In genomic region chr11:79062814-79063762, GRCh38 we compare ENCODE assay signal across 8 cellular contexts.
A peak's percentile ranks its signal among the peaks of the same experiment; 100 is the strongest.
DNase-seq lines count a peak whose midpoint lies in the region; ATAC-seq and TF ChIP-seq lines count a peak whose summit lies in the region.

No MANE protein-coding gene starts in this region.

- no peaks in the 10 kb centered on the region for H3K79me1 ChIP-seq in IMR-90 (ENCODE audit: low read depth in 1 of 2, low read length in 2 of 2)

- H3K36me3 Mint-ChIP-seq in Caco-2 (ENCODE audit: insufficient read depth, unreplicated experiment) = no peaks in the 10 kb centered on the region

- DNase-seq in Caco-2 = peak; percentile 60 to 63
- peak; percentile 41 for DNase-seq in IMR-90
- DNase-seq in astrocyte of the spinal cord (ENCODE audit: low read depth, low spot score) = no peak
- DNase-seq in right lobe of liver = no peak
- DNase-seq in DMS153 treated with DMSO at 0.1 percent for 48 hours (lab: John Stamatoyannopoulos, UW; ENCODE audit: unreplicated experiment) = no peak
- no peak for DNase-seq in activated CD4-positive, alpha-beta T cell treated with anti-CD3 and anti-CD28 coated beads, Interleukin-2, amount 50 U/mL, for 1 hour
- no peak for DNase-seq in GM19240 (ENCODE audit: insufficient read length, low spot score)
- no peak for DNase-seq in LoVo (ENCODE audit: low spot score)

- no peak overlapping the region for H3K56ac ChIP-seq in IMR-90 (ENCODE audit: extremely low read depth, insufficient read depth, low read length)

- H2BK15ac ChIP-seq in IMR-90 (ENCODE audit: low read depth, low read length) = no peak overlapping the region

- H2BK20ac ChIP-seq in IMR-90 (ENCODE audit: low read depth, low read length) = no peak overlapping the region

- no peaks in the 10 kb centered on the region for H3K4me1 Mint-ChIP-seq in Caco-2 (ENCODE audit: low read depth, unreplicated experiment)

- H3K27ac ChIP-seq in IMR-90 (ENCODE audit: insufficient read depth, low read length) (no peak overlapping the region), right lobe of liver (no peak overlapping the region)

- H3K27me3 Mint-ChIP-seq in Caco-2 (ENCODE audit: insufficient read depth, unreplicated experiment) = no peaks in the 10 kb centered on the region

- CTCF ChIA-PET in Caco-2 (lab: Charles Lee) (interaction anchor here (0.5 to 1.4 kb wide), 8 partner anchors 25 to 671 kb away, joined by 3 to 23 read pairs (median 4); no protein-coding TSS in a partner anchor), IMR-90 (lab: Yijun Ruan, JAX) (interaction anchor here (0.5 to 1.6 kb wide), 4 partner anchors 8 to 93 kb away, joined by 3 to 4 read pairs (median 3); no protein-coding TSS in a partner anchor)

- H4K20me1 ChIP-seq in IMR-90 (ENCODE audit: insufficient read depth, low read length) = no peaks in the 10 kb centered on the region

- no peak overlapping the region for H3K4ac ChIP-seq in IMR-90 (ENCODE audit: low read depth, low read length)

- 0 out of 2 replicates have a peak, but pooled peaks cover 5% of the 10 kb centered on the region for H3K9me1 ChIP-seq in IMR-90 (ENCODE audit: insufficient read depth, low read length)

- H3K14ac ChIP-seq in IMR-90 (replicated peaks; ENCODE audit: low read depth, low read length) = no peak overlapping the region

- no peak overlapping the region for H2BK120ac ChIP-seq in IMR-90 (ENCODE audit: low read depth, low read length)

- dilution Hi-C loops in IMR-90 (cut with HindIII; ENCODE audit: low sequenced_read_pairs, unreplicated experiment) = no loop called here

- no peaks in the 10 kb centered on the region for H3K27me3 ChIP-seq in Caco-2 (replicated peaks; ENCODE audit: control insufficient read depth, insufficient read depth, low read length)
- no peaks in the 10 kb centered on the region for H3K27me3 ChIP-seq in IMR-90 (ENCODE audit: control insufficient read depth, insufficient read depth, low read length)
- no peaks in the 10 kb centered on the region for H3K27me3 ChIP-seq in right lobe of liver

- H4K91ac ChIP-seq in IMR-90 (ENCODE audit: insufficient read depth, low read depth, low read length) = no peak overlapping the region

- peak; percentile 60 for ATAC-seq in IMR-90 (ENCODE audit: low read depth)
- peak; percentile 36 to 83 (median 58) for ATAC-seq in right lobe of liver

- peak overlapping the region; percentile 48 for H2AFZ ChIP-seq in IMR-90 (replicated peaks; ENCODE audit: low read length, poor library complexity)

- no peak overlapping the region for H3K27ac Mint-ChIP-seq in Caco-2 (ENCODE audit: unreplicated experiment)

- intact Hi-C loops in Caco-2 (cut with micrococcal nuclease; ENCODE audit: unreplicated experiment) = loop anchor here (1.0 to 5.0 kb wide), 4 partner anchors 24 to 199 kb away; no protein-coding TSS in a partner anchor
- intact Hi-C loops in IMR-90 (cut with micrococcal nuclease) = loop anchor here (1.0 kb wide), 1 partner anchor 430 kb away; no protein-coding TSS in a partner anchor
- intact Hi-C loops in right lobe of liver (cut with DNase I) = no loop called here

- H4K5ac ChIP-seq in IMR-90 (ENCODE audit: low read depth, low read length) = peak overlapping the region; percentile 30; the same call in 1 of the 2 replicates

- no peaks in the 10 kb centered on the region for H3K9me3 ChIP-seq in Caco-2
- H3K9me3 ChIP-seq in IMR-90 (ENCODE audit: control insufficient read depth, insufficient read depth, low read length) = no peaks in the 10 kb centered on the region
- no peaks in the 10 kb centered on the region for H3K9me3 ChIP-seq in right lobe of liver

- no peak overlapping the region for H2AK9ac ChIP-seq in IMR-90 (replicated peaks; ENCODE audit: low read depth, low read length, poor library complexity)

- no peak overlapping the region for H3K4me3 ChIP-seq in Caco-2 (ENCODE audit: low read depth, low read length)
- no peak overlapping the region for H3K4me3 ChIP-seq in IMR-90 (ENCODE audit: insufficient read depth, low read depth, low read length)
- no peak overlapping the region for H3K4me3 ChIP-seq in astrocyte of the spinal cord (ENCODE audit: low read depth, low read length)
- H3K4me3 ChIP-seq in right lobe of liver = no peak overlapping the region

- peak; percentile 72 to 81 for TF ChIP-seq CTCF in Caco-2 (IDR thresholded peaks at IDR 0.05; ENCODE audit: insufficient read depth in 1 of 2, low read depth in 1 of 2, low read length in 1 of 2, severe bottlenecking in 1 of 2, unreplicated experiment in 1 of 2)
- peak; percentile 48 for TF ChIP-seq CTCF in IMR-90 (conservative IDR thresholded peaks at IDR 0.05; ENCODE audit: low read depth, low read length)
- TF ChIP-seq CTCF in astrocyte of the spinal cord (IDR thresholded peaks at IDR 0.05; ENCODE audit: low read depth, low read length) = peak; percentile 58
- peak; percentile 23 to 53 (median 34) for TF ChIP-seq CTCF in right lobe of liver (IDR thresholded peaks at IDR 0.05)

- H4K8ac ChIP-seq in IMR-90 (ENCODE audit: low read depth in 2 of 2, low read length in 2 of 2) = no peak overlapping the region

- no peak overlapping the region for H2BK5ac ChIP-seq in IMR-90 (ENCODE audit: low read depth, low read length, poor library complexity, severe bottlenecking)

- H3K36me3 ChIP-seq in Caco-2 (ENCODE audit: control insufficient read depth, insufficient read depth, low read length) (no peaks in the 10 kb centered on the region), IMR-90 (ENCODE audit: control insufficient read depth, insufficient read depth, low read length) (peaks cover 1% of the 10 kb centered on the region; the same call in 1 of the 2 replicates), right lobe of liver (no peaks in the 10 kb centered on the region)

- WGBS in IMR-90 (ENCODE audit: extremely low coverage in 2 of 2, insufficient read length in 1 of 2), 2 experiments = 94% methylated on average over 3 of the region's 16 CpGs; no CpG with 5 or more reads in 1 of the 2 experiments
- 45% methylated on average over 8 of the region's 16 CpGs for WGBS in right lobe of liver (ENCODE audit: insufficient coverage, low coverage, low lambda C conversion rate, missing lambda C conversion rate)

- no TSS peak for BruUV-seq in Caco-2 (replicated peaks; lab: Mats Ljungman, UMichigan)
- BruUV-seq in IMR-90 (replicated peaks; lab: Mats Ljungman, UMichigan) = no TSS peak

- H3K4me2 ChIP-seq in IMR-90 (ENCODE audit: low read depth, low read length) = no peak overlapping the region

- peak; percentile 48 for TF ChIP-seq RAD21 in IMR-90 (IDR thresholded peaks at IDR 0.05; ENCODE audit: low read length)

- no peak overlapping the region for H3K9ac ChIP-seq in IMR-90 (ENCODE audit: low read depth, low read length)

- no peaks in the 10 kb centered on the region for H3K4me1 ChIP-seq in Caco-2
- H3K4me1 ChIP-seq in IMR-90 (ENCODE audit: control insufficient read depth, insufficient read depth, low read length) = peaks cover 13% of the 10 kb centered on the region; the same call in 1 of the 2 replicates
- H3K4me1 ChIP-seq in right lobe of liver = no peaks in the 10 kb centered on the region

- H3K4me3 Mint-ChIP-seq in Caco-2 (ENCODE audit: unreplicated experiment) = no peak overlapping the region

- TF ChIP-seq POLR2A in IMR-90 (IDR thresholded peaks at IDR 0.05; ENCODE audit: low read depth, low read length) (no peak), right lobe of liver (IDR thresholded peaks at IDR 0.05) (no peak)

- H3K18ac ChIP-seq in IMR-90 (ENCODE audit: low read depth, low read length) = no peak overlapping the region; the same call in 1 of the 2 replicates

- in situ Hi-C loops in IMR-90 (cut with MboI; ENCODE audit: low sequenced_read_pairs) = no loop called here
- in situ Hi-C loops in astrocyte of the spinal cord (cut with HindIII; ENCODE audit: low sequenced_read_pairs) = no loop called here

- no peak overlapping the region for H3K23ac ChIP-seq in IMR-90 (ENCODE audit: low read depth, low read length)

- 0 out of 2 replicates have a peak overlapping the region, but pooled peaks have one; percentile 22 for H2AK5ac ChIP-seq in IMR-90 (ENCODE audit: low read depth, low read length)

- H3K9me3 Mint-ChIP-seq in Caco-2 (ENCODE audit: unreplicated experiment) = no peaks in the 10 kb centered on the region

- POLR2A ChIA-PET in Caco-2 (lab: Charles Lee) = no interaction called here
- POLR2A ChIA-PET in IMR-90 (lab: Charles Lee; ENCODE audit: unreplicated experiment) = no interaction called here

TF ChIP-seq in IMR-90, 13 proteins besides CTCF, POLR2A, EP300 and RAD21:
- TF ChIP-seq MAZ (IDR thresholded peaks at IDR 0.05; ENCODE audit: borderline replicate concordance, low read depth, low read length) = no peak
- TF ChIP-seq NFE2L2 (IDR thresholded peaks at IDR 0.05; ENCODE audit: low read depth, low read length) = no peak
- TF ChIP-seq MXI1 (IDR thresholded peaks at IDR 0.05; ENCODE audit: borderline replicate concordance, low read depth, low read length) = no peak
- no peak for TF ChIP-seq FOS (IDR thresholded peaks at IDR 0.05; ENCODE audit: low read depth, low read length)
- peak; percentile 42 for TF ChIP-seq SMC3 (IDR thresholded peaks at IDR 0.05; ENCODE audit: low read depth, low read length)
- no peak for TF ChIP-seq RCOR1 (IDR thresholded peaks at IDR 0.05; ENCODE audit: insufficient replicate concordance, low read length)
- TF ChIP-seq CHD1 (IDR thresholded peaks at IDR 0.05; ENCODE audit: low read depth, low read length) = no peak

Comparison
In these comparisons a context has a peak if more than half of its experiments do, and no peak if none do; other contexts are left out.
1. DNase-seq: peak in Caco-2 (2 of 2) and IMR-90 (single experiment); none in astrocyte of the spinal cord (single experiment), right lobe of liver (0 of 3), DMS153 treated with DMSO at 0.1 percent for 48 hours (single experiment), activated CD4-positive, alpha-beta T cell treated with anti-CD3 and anti-CD28 coated beads, Interleukin-2, amount 50 U/mL, for 1 hour (single experiment), GM19240 (single experiment) and LoVo (single experiment).
2. intact Hi-C loops: an anchor here in Caco-2 (1.0 to 5.0 kb wide) and IMR-90 (1.0 kb wide); none called in right lobe of liver.
3. Peak in every context shown above with its lines, with median percentiles within 50 percentile points of each other: CTCF ChIP-seq.